24 cellular contexts compared by ENCODE assay signal in the genomic region with DNA sequence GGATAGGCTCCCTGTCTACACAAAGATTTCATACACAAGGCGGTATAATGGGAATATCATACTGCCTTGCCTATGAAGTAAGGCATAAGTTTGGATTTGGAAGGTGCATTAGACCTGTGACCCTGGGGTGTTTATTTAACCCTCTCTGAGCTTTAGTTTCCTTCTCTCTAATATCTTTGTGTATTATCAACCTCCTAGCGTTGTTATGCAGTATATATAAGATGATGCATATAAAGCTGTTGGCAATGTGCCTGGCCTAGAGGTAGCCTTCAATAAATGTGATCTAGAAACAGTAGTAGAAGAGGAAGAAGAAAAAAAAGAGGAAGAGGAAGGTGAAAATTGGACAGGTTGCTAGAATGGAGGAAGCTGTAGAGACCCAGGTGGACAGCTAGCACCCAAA.
"Had no signal": no experiment of that assay in that cellular context is flagged by ENCODE, and none has a peak within 500 bp of the region (broad histone marks: within the 10 kb centered on the region; RNA-seq: fewer than 3 reads in every experiment).

No MANE protein-coding gene starts in this region.

- H3K27ac Mint-ChIP-seq: activated CD8-positive, alpha-beta T cell treated with anti-CD3 and anti-CD28 coated beads, Interleukin-2, amount 10 ng/mL, durations not matched to agents 7 days and 5 days; activated naive CD4-positive, alpha-beta T cell treated with anti-CD3 and anti-CD28 coated beads, Interleukin-2, amount 50 U/mL, for 24 hours; T-helper 1 cell treated with Interleukin-12 subunit alpha and Interleukin-12 subunit beta and Interleukin-4 antibody, amounts not matched to agents 30 μg/mL and 1 μg/mL, for 36 hours had no signal

- H3K27me3 ChIP-seq: breast epithelium, SJCRH30 had no signal

- DNase-seq: activated CD4-positive, alpha-beta T cell treated with anti-CD3 and anti-CD28 coated beads for 48 hours; activated CD4-positive, alpha-beta T cell treated with anti-CD3 and anti-CD28 coated beads, Interleukin-2, amount 50 U/mL, for 4 hours; activated CD4-positive, CD25-positive, alpha-beta regulatory T cell treated with anti-CD3 and anti-CD28 coated beads, Interleukin-2, amount 50 U/mL, for 72 hours; activated CD8-positive, alpha-beta memory T cell treated with anti-CD3 and anti-CD28 coated beads, Interleukin-2, amount 50 U/mL, for 48 hours; activated CD8-positive, alpha-beta T cell treated with anti-CD3 and anti-CD28 coated beads, Interleukin-2, amount 10 ng/mL, durations not matched to agents 7 days and 5 days; activated naive CD4-positive, alpha-beta T cell; activated T-cell treated with anti-CD3 and anti-CD28 coated beads, Interleukin-2, amount 50 U/mL, for 1 hour; aorta; caudate nucleus; NCI-H1092; NCI-H1417; NCI-H2029; NCI-H2107; NCI-H510A treated with DMSO at 0.1 percent for 48 hours; OCI-M1; Right ventricle myocardium superior; SK-N-SH had no signal

- H3K4me3 ChIP-seq: breast epithelium, SJCRH30 had no signal

- H3K27ac ChIP-seq: breast epithelium, KMS-11, RWPE1, SJCRH30 had no signal

- H3K4me2 ChIP-seq: KMS-11, SK-N-SH had no signal

- H3K9ac ChIP-seq: KMS-11, SK-N-SH had no signal

- H3K9me3 ChIP-seq: breast epithelium, SJCRH30, SK-N-SH had no signal

- H3K36me3 ChIP-seq: breast epithelium, SJCRH30 had no signal

- H3K36me3 Mint-ChIP-seq: activated naive CD4-positive, alpha-beta T cell treated with anti-CD3 and anti-CD28 coated beads, Interleukin-2, amount 50 U/mL, for 24 hours had no signal

- H3K9me3 Mint-ChIP-seq: activated naive CD4-positive, alpha-beta T cell treated with anti-CD3 and anti-CD28 coated beads, Interleukin-2, amount 50 U/mL, for 24 hours; T-helper 1 cell treated with Interleukin-12 subunit alpha and Interleukin-12 subunit beta and Interleukin-4 antibody, amounts not matched to agents 30 μg/mL and 1 μg/mL, for 36 hours had no signal

- H3K4me1 Mint-ChIP-seq: activated naive CD4-positive, alpha-beta T cell treated with anti-CD3 and anti-CD28 coated beads, Interleukin-2, amount 50 U/mL, for 24 hours had no signal

- ATAC-seq: activated CD8-positive, alpha-beta T cell treated with anti-CD3 and anti-CD28 coated beads, Interleukin-2, amount 10 ng/mL, durations not matched to agents 7 days and 5 days; Panc1 had no signal

- H3K4me3 Mint-ChIP-seq: activated CD8-positive, alpha-beta T cell treated with anti-CD3 and anti-CD28 coated beads, Interleukin-2, amount 10 ng/mL, durations not matched to agents 7 days and 5 days; activated naive CD4-positive, alpha-beta T cell treated with anti-CD3 and anti-CD28 coated beads, Interleukin-2, amount 50 U/mL, for 24 hours; T-helper 1 cell treated with Interleukin-12 subunit alpha and Interleukin-12 subunit beta and Interleukin-4 antibody, amounts not matched to agents 30 μg/mL and 1 μg/mL, for 36 hours had no signal
